Comparison of ENCODE assay signal across 19 cellular contexts in the genomic region with DNA sequence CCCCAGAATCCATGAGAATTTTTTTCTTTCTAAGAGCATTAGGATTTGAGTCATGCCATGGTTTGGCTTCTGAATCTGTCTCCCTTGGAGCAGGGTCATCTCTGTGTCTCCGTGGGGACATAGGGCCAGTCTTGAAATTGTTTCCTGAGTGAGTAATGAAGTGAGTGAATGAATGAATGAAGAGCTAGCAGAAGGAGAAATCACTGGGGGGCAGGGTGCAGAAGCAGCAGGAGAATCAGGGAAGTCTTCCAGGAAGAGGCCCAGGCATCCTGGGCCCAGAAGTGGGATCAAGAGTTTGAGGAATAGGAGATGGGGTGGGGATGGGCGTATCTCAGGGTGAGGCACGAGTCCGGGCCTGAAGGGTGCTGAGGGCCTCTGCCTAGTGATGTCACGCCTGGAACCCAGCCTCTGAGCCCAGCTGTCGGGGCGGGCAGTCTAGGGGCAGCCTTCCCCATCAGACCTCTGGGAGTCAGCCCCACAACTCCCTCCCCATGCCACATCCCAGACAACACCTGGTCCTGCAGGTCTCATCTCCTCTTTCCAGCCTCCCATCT. TPM values are rescaled to one million over a fixed set of nuclear protein-coding genes. Genes with fewer than 3 reads are reported as not detected.
DNase-seq lines count a peak whose midpoint lies in the region; ATAC-seq, FAIRE-seq and TF ChIP-seq lines count a peak whose summit lies in the region.
"Had no signal": no experiment of that assay in that cellular context is flagged by ENCODE, and none has a peak within 500 bp of the region (broad histone marks: within the 10 kb centered on the region; RNA-seq: fewer than 3 reads in every experiment).

No MANE protein-coding gene starts in this region.

- H3K79me2 ChIP-seq in osteoblast (ENCODE audit: insufficient read depth, low read length) = no peaks in the 10 kb centered on the region

- H3K27ac ChIP-seq in osteoblast (ENCODE audit: low read depth, low read length) = no peak overlapping the region
- H3K27ac ChIP-seq in pancreas = no peak overlapping the region
- H3K27ac ChIP-seq: SJCRH30 had no signal

- H3K9me3 ChIP-seq in osteoblast (ENCODE audit: low read depth, low read length) (no peaks in the 10 kb centered on the region), pancreas (no peaks in the 10 kb centered on the region)
- H3K9me3 ChIP-seq: BE2C, MG63, SJCRH30 had no signal

- peak overlapping the region; percentile 0 for H3K27ac Mint-ChIP-seq in Calu3 (ENCODE audit: unreplicated experiment)
- H3K27ac Mint-ChIP-seq in IgD-negative memory B cell = peak overlapping the region in 2 of 3 donors; percentile 17 to 78
- H3K27ac Mint-ChIP-seq in activated T-helper 17 cell treated with anti-CD3 and anti-CD28 coated beads, Interleukin-2, amount 50 U/mL, for 72 hours = peak overlapping the region; percentile 35

- intact Hi-C loops in Calu3 (cut with micrococcal nuclease; ENCODE audit: unreplicated experiment) (no loop called here), pancreas (cut with DNase I) (no loop called here)

- no peak overlapping the region for H3K4me2 ChIP-seq in osteoblast (ENCODE audit: insufficient read depth, low read length)

- H3K4me1 ChIP-seq in osteoblast (ENCODE audit: insufficient read depth, low read length) (no peaks in the 10 kb centered on the region), pancreas (no peaks in the 10 kb centered on the region)
- H3K4me1 ChIP-seq: BE2C, SJCRH30 had no signal

- H3K4me1 Mint-ChIP-seq in Calu3 (ENCODE audit: low read depth, unreplicated experiment) (peaks cover 20% of the 10 kb centered on the region), IgD-negative memory B cell (peaks cover 18 to 52% (median 48%) of the 10 kb centered on the region in 3 donors)
- peaks cover 6% of the 10 kb centered on the region for H3K4me1 Mint-ChIP-seq in activated T-helper 17 cell treated with anti-CD3 and anti-CD28 coated beads, Interleukin-2, amount 50 U/mL, for 72 hours

- H3K4me3 ChIP-seq in osteoblast (ENCODE audit: insufficient read depth, low read length) (no peak overlapping the region), pancreas (no peak overlapping the region)
- H3K4me3 ChIP-seq: MG63, SJCRH30 had no signal

- no peaks in the 10 kb centered on the region for H3K27me3 Mint-ChIP-seq in Calu3 (ENCODE audit: unreplicated experiment)
- peaks cover 3% of the 10 kb centered on the region for H3K27me3 Mint-ChIP-seq in IgD-negative memory B cell
- H3K27me3 Mint-ChIP-seq in activated T-helper 17 cell treated with anti-CD3 and anti-CD28 coated beads, Interleukin-2, amount 50 U/mL, for 72 hours = peaks cover 4% of the 10 kb centered on the region

- no peak for ATAC-seq in activated T-helper 17 cell treated with anti-CD3 and anti-CD28 coated beads, Interleukin-2, amount 50 U/mL, for 72 hours (replicated peaks)
- ATAC-seq in GM18909 (IDR thresholded peaks at IDR 0.05; ENCODE audit: poor library complexity, unreplicated experiment) = no peak
- no peak for ATAC-seq in pancreas
- no peak for ATAC-seq in HG03139 (IDR thresholded peaks at IDR 0.05; ENCODE audit: unreplicated experiment)

- BruUV-seq in Calu3 (replicated peaks; lab: Mats Ljungman, UMichigan) = no TSS peak

- H3K36me3 Mint-ChIP-seq in Calu3 (ENCODE audit: insufficient read depth, unreplicated experiment) (no peaks in the 10 kb centered on the region), IgD-negative memory B cell (no peaks in the 10 kb centered on the region)
- H3K36me3 Mint-ChIP-seq in activated T-helper 17 cell treated with anti-CD3 and anti-CD28 coated beads, Interleukin-2, amount 50 U/mL, for 72 hours (ENCODE audit: low read depth) = no peaks in the 10 kb centered on the region

- H3K36me3 ChIP-seq in osteoblast (ENCODE audit: insufficient read depth, low read length) (no peaks in the 10 kb centered on the region), pancreas (no peaks in the 10 kb centered on the region)
- H3K36me3 ChIP-seq: BE2C, MG63, SJCRH30 had no signal

- DNase-seq in Calu3 (no peak), osteoblast (ENCODE audit: insufficient read length, low spot score, missing footprints) (peak; percentile 83), NCI-H510A (lab: John Stamatoyannopoulos, UW) (no peak), pancreas (no peak)
- DNase-seq: BE2C, DMS153, KBM-7, NCI-H1092 treated with DMSO at 0.1 percent for 48 hours, NCI-H1694, NCI-H446 treated with DMSO at 0.1 percent for 48 hours, OCI-M1, RPMI8226, SJCRH30 had no signal

- H3K27me3 ChIP-seq in osteoblast (ENCODE audit: insufficient read depth, low read length) (no peaks in the 10 kb centered on the region), pancreas (no peaks in the 10 kb centered on the region)
- H3K27me3 ChIP-seq: BE2C, MG63 had no signal

- H4K20me1 ChIP-seq in osteoblast (ENCODE audit: insufficient read depth, low read length) = no peaks in the 10 kb centered on the region

- 80 to 94% methylated on average over 4 to 7 of the region's 7 CpGs for WGBS in pancreas, 2 donors

- H3K4me3 Mint-ChIP-seq in Calu3 (ENCODE audit: low read depth, unreplicated experiment) (no peak overlapping the region), IgD-negative memory B cell (peak overlapping the region in 1 of 4 donors; percentile 54)
- no peak overlapping the region for H3K4me3 Mint-ChIP-seq in activated T-helper 17 cell treated with anti-CD3 and anti-CD28 coated beads, Interleukin-2, amount 50 U/mL, for 72 hours

- no peak for TF ChIP-seq CTCF in Calu3 (IDR thresholded peaks at IDR 0.05; ENCODE audit: unreplicated experiment)
- TF ChIP-seq CTCF in osteoblast (IDR thresholded peaks at IDR 0.05; ENCODE audit: extremely low read depth, low read depth, low read length) = no peak
- no peak for TF ChIP-seq CTCF in pancreas (IDR thresholded peaks at IDR 0.05)

- H2AFZ ChIP-seq in osteoblast (ENCODE audit: low read length) = no peak overlapping the region

- H3K9me3 Mint-ChIP-seq in Calu3 (ENCODE audit: low read depth, unreplicated experiment) (no peaks in the 10 kb centered on the region), IgD-negative memory B cell (no peaks in the 10 kb centered on the region)
- no peaks in the 10 kb centered on the region for H3K9me3 Mint-ChIP-seq in activated T-helper 17 cell treated with anti-CD3 and anti-CD28 coated beads, Interleukin-2, amount 50 U/mL, for 72 hours

- FAIRE-seq in pancreas (lab: Jason Lieb, UNC) = no peak
- FAIRE-seq: H1 had no signal

- CTCF ChIA-PET in Calu3 (lab: Charles Lee) = no interaction called here

RNA-seq across cellular contexts. Expression of gene MGAT3, which starts 12.5 kb away (rescaled TPM):
- total RNA-seq in Calu3 (2022) = 33.0 and 51.5 TPM in 2 replicates
- polyA plus RNA-seq in IgD-negative memory B cell = 2.1 TPM
- 1 to 10 TPM; 1.5 to 1.6 TPM for total RNA-seq in activated T-helper 17 cell treated with anti-CD3 and anti-CD28 coated beads, Interleukin-2, amount 50 U/mL, for 72 hours
- under 0.01 TPM in 1 of 2 replicates, not detected in the other for total RNA-seq in osteoblast
- 1 to 10 TPM; 1.6 to 4.2 (median 2.5) TPM for total RNA-seq in pancreas
- polyA plus RNA-seq in pancreas = 1 to 10 TPM; 1.5 to 1.9 TPM
- total RNA-seq: SJCRH30 had no signal

RNA-seq across cellular contexts. Expression of gene TAB1, which starts 44.7 kb away (rescaled TPM):
- total RNA-seq in Calu3 (2022) (31.8 and 34.6 TPM in 2 replicates), osteoblast (12.7 TPM in 2 replicates), pancreas (10 to 100 TPM in 5 of 6 donors, 1 to 10 TPM in 1; 8.4 to 16.9 (median 15.1) TPM)
- polyA plus RNA-seq in IgD-negative memory B cell (2.7 TPM), pancreas (10 to 100 TPM; 13.5 to 16.7 TPM)
- 10 to 100 TPM; 15.2 to 20.9 TPM for total RNA-seq in activated T-helper 17 cell treated with anti-CD3 and anti-CD28 coated beads, Interleukin-2, amount 50 U/mL, for 72 hours

RNA-seq across cellular contexts. Expression of gene MIEF1, which starts 57.8 kb away (rescaled TPM):
- total RNA-seq in Calu3 (2022) (39.2 and 44.3 TPM in 2 replicates), osteoblast (21.8 and 23.5 TPM in 2 replicates), pancreas (10 to 100 TPM in 5 of 6 donors, 1 to 10 TPM in 1; 8.8 to 15.1 (median 12.7) TPM)
- polyA plus RNA-seq in IgD-negative memory B cell (24.8 TPM), pancreas (1 to 10 TPM; 6.3 TPM)
- total RNA-seq in activated T-helper 17 cell treated with anti-CD3 and anti-CD28 coated beads, Interleukin-2, amount 50 U/mL, for 72 hours = 10 to 100 TPM; 34.7 to 54.0 TPM
